11 cellular contexts compared by ENCODE assay signal in the genomic region with DNA sequence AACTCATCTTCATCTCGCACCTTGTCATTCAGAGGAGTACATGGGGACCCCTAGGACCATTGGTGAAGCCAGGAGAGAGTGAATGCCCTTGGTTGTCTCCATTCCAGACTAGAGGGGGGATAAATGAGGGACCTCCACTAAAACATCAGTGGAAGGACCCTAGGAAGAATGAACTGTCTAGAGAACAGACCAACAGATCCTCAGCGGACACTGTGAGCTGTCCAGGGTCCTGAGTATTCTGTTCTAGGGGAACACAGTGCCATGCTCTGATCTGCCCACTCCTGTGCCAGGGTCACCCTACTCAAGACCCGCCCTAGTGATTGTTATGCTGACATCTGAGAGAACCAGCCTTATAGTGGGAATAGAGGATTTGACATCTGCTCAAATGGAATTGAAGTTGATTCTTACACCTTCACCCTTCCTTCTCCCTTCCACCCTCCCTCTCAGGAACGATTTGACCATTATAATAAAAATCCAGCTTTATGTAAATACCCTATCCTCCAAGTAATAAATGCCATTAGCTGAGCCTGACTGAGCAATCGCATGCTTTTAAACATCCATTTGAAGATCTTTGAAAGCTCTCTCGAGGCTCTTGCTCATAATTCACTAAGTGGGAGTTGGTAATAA. TPM values are rescaled to one million over a fixed set of nuclear protein-coding genes. Genes with fewer than 3 reads are reported as not detected.
DNase-seq lines count a peak whose midpoint lies in the region; ATAC-seq and TF ChIP-seq lines count a peak whose summit lies in the region.
"Had no signal": no experiment of that assay in that cellular context is flagged by ENCODE, and none has a peak within 500 bp of the region (broad histone marks: within the 10 kb centered on the region; RNA-seq: fewer than 3 reads in every experiment).

No MANE protein-coding gene starts in this region.

- H3K27ac Mint-ChIP-seq in progenitor cell of endocrine pancreas, result no peak overlapping the region
- H3K27ac Mint-ChIP-seq: dendritic cell treated with granulocyte-macrophage colony-stimulating factor and Interleukin-4, amounts not matched to agents 40 ng/mL and 50 ng/mL, for 4 days had no signal

- DNase-seq in NCI-H1417 (lab: John Stamatoyannopoulos, UW), result peak in 2 of 3 experiments; percentile 66 to 80
- DNase-seq in NCI-H1417 treated with DMSO at 0.1 percent for 48 hours (lab: John Stamatoyannopoulos, UW), result no peak
- DNase-seq in NCI-H2227 (lab: John Stamatoyannopoulos, UW; ENCODE audit: unreplicated experiment), result peak; percentile 24
- peak; percentile 65 for DNase-seq in dermis blood vessel endothelial cell
- DNase-seq in progenitor cell of endocrine pancreas (ENCODE audit: low spot score, unreplicated experiment), result peak; percentile 62
- no peak for DNase-seq in kidney glomerular epithelial cell (lab: John Stamatoyannopoulos, UW)

- H3K4me1 Mint-ChIP-seq in progenitor cell of endocrine pancreas (ENCODE audit: low read depth), result no peaks in the 10 kb centered on the region

- H3K4me3 Mint-ChIP-seq in progenitor cell of endocrine pancreas (ENCODE audit: low read depth), result no peak overlapping the region
- H3K4me3 Mint-ChIP-seq: dendritic cell treated with granulocyte-macrophage colony-stimulating factor and Interleukin-4, amounts not matched to agents 40 ng/mL and 50 ng/mL, for 4 days had no signal

- TF ChIP-seq CTCF in progenitor cell of endocrine pancreas (IDR thresholded peaks at IDR 0.05; ENCODE audit: unreplicated experiment), result no peak

- ATAC-seq in GM21528 (IDR thresholded peaks at IDR 0.05; ENCODE audit: low FRiP score, unreplicated experiment), result no peak
- ATAC-seq in HG02763 (IDR thresholded peaks at IDR 0.05; ENCODE audit: unreplicated experiment), result no peak
- ATAC-seq: Panc1 had no signal

- no peaks in the 10 kb centered on the region for H3K9me3 Mint-ChIP-seq in progenitor cell of endocrine pancreas (ENCODE audit: low read depth)
- H3K9me3 Mint-ChIP-seq: dendritic cell treated with granulocyte-macrophage colony-stimulating factor and Interleukin-4, amounts not matched to agents 40 ng/mL and 50 ng/mL, for 4 days had no signal

- peaks cover 64% of the 10 kb centered on the region for H3K27me3 Mint-ChIP-seq in progenitor cell of endocrine pancreas

- no peaks in the 10 kb centered on the region for H3K36me3 Mint-ChIP-seq in progenitor cell of endocrine pancreas (ENCODE audit: insufficient read depth)

RNA-seq across cellular contexts. Expression of a gene that starts 43.7 kb away (rescaled TPM):
- 0.05 TPM in 1 of 2 replicates, not detected in the other for total RNA-seq in dermis blood vessel endothelial cell
- total RNA-seq in progenitor cell of endocrine pancreas, result not detected in 2 replicates
- total RNA-seq: pulmonary artery endothelial cell had no signal

Comparison
In these comparisons a context has a peak if more than half of its experiments do, and no peak if none do; other contexts are left out.
1. DNase-seq: peak in NCI-H1417 (2 of 3), NCI-H2227 (single experiment), dermis blood vessel endothelial cell (single experiment) and progenitor cell of endocrine pancreas (single experiment); none in NCI-H1417 treated with DMSO at 0.1 percent for 48 hours (single experiment) and kidney glomerular epithelial cell (single experiment).